Comparison of ENCODE assay signal across 34 cellular contexts in the genomic region with DNA sequence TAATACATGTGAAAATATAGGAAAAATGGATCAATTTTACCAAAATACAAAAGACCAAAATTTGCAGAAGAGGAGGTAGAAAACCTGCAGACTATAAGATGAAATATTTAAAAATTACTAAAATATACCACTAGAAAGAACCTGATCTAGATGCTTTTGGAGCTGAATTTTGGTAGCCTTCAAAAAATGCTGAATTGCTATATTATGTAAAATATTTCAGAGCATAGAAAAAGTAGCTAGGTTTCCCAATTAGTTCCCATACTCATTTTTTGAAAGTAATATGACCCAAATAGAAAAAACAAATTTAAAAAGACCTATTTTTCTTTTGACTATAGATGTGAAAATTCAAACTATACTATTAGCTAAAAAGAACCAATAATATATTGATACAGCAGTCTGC. TPM values are rescaled to one million over a fixed set of nuclear protein-coding genes. Genes with fewer than 3 reads are reported as not detected.
"Had no signal": no experiment of that assay in that cellular context is flagged by ENCODE, and none has a peak within 500 bp of the region (broad histone marks: within the 10 kb centered on the region; RNA-seq: fewer than 3 reads in every experiment).

No MANE protein-coding gene starts in this region.

- ATAC-seq: effector memory CD8-positive, alpha-beta T cell; esophagus mucosa; gastrocnemius medialis; heart right ventricle; left colon; left lobe of liver; lower lobe of right lung; mucosa of descending colon had no signal

- H3K4me3 ChIP-seq: colonic mucosa, esophagus squamous epithelium, gastrocnemius medialis, heart right ventricle, left ventricle myocardium inferior, lower lobe of right lung, mucosa of descending colon had no signal

- FAIRE-seq: endometrium, kidney had no signal

- H3K27me3 ChIP-seq: colonic mucosa, gastrocnemius medialis had no signal

- DNase-seq: colonic mucosa; cortex of kidney; effector CD8-positive, alpha-beta T cell; effector memory CD8-positive, alpha-beta T cell; endodermal cell; erythroblast; esophagus squamous epithelium; foreskin fibroblast; foreskin melanocyte; gastrocnemius medialis; glutamatergic neuron; head of caudate nucleus; heart right ventricle; hippocampal formation; islet precursor cell; kidney; kidney glomerular epithelial cell; left colon; left ventricle myocardium inferior; lower lobe of right lung; mesenchymal stem cell; mucosa of descending colon; naive B cell had no signal

- H3K9me3 ChIP-seq: colonic mucosa, gastrocnemius medialis, lower lobe of right lung, mucosa of descending colon had no signal

- H3K27ac ChIP-seq: colonic mucosa, epithelial cell of prostate, esophagus squamous epithelium, gastrocnemius medialis, heart right ventricle, left ventricle myocardium inferior, lower lobe of right lung had no signal

- H3K4me1 ChIP-seq: esophagus squamous epithelium, gastrocnemius medialis, heart right ventricle, left ventricle myocardium inferior, lower lobe of right lung had no signal

- H3K36me3 ChIP-seq: colonic mucosa, esophagus squamous epithelium, gastrocnemius medialis, heart right ventricle, left ventricle myocardium inferior, lower lobe of right lung had no signal

RNA-seq across cellular contexts. Expression of a gene that starts 3.6 kb away (rescaled TPM):
- total RNA-seq: colonic mucosa, dermis microvascular lymphatic vessel endothelial cell, esophagus mucosa, esophagus squamous epithelium, gastrocnemius medialis, glomerular endothelial cell, heart right ventricle, kidney, left colon, left lobe of liver, left ventricle myocardium inferior, lower leg skin, lung microvascular endothelial cell, mesenteric fat pad, mesothelial cell of epicardium, mucosa of descending colon, myocyte had no signal
- polyA plus RNA-seq: heart right ventricle had no signal

RNA-seq across cellular contexts. Expression of a gene that starts 11.5 kb away (rescaled TPM):
- total RNA-seq: colonic mucosa, dermis microvascular lymphatic vessel endothelial cell, endodermal cell, esophagus mucosa, esophagus squamous epithelium, gastrocnemius medialis, glomerular endothelial cell, heart right ventricle, kidney, left colon, left lobe of liver, left ventricle myocardium inferior, lower lobe of right lung, lung microvascular endothelial cell, mesenteric fat pad, mesothelial cell of epicardium, mucosa of descending colon, myocyte had no signal
- polyA plus RNA-seq: heart right ventricle had no signal

RNA-seq across cellular contexts. Expression of a gene that starts 28.3 kb away (rescaled TPM):
- total RNA-seq: colonic mucosa, dermis microvascular lymphatic vessel endothelial cell, endodermal cell, esophagus mucosa, esophagus squamous epithelium, gastrocnemius medialis, glomerular endothelial cell, heart right ventricle, kidney, left colon, left lobe of liver, left ventricle myocardium inferior, lower leg skin, lower lobe of right lung, lung microvascular endothelial cell, mesenteric fat pad, mesothelial cell of epicardium, mucosa of descending colon, myocyte had no signal
- polyA plus RNA-seq: heart right ventricle had no signal

RNA-seq across cellular contexts. Expression of a gene that starts 35.3 kb away (rescaled TPM):
- total RNA-seq: colonic mucosa, dermis microvascular lymphatic vessel endothelial cell, endodermal cell, esophagus mucosa, esophagus squamous epithelium, gastrocnemius medialis, glomerular endothelial cell, heart right ventricle, kidney, left colon, left lobe of liver, left ventricle myocardium inferior, lower leg skin, lower lobe of right lung, lung microvascular endothelial cell, mesenteric fat pad, mesothelial cell of epicardium, mucosa of descending colon, myocyte had no signal
- polyA plus RNA-seq: heart right ventricle had no signal
